In the genomic region with DNA sequence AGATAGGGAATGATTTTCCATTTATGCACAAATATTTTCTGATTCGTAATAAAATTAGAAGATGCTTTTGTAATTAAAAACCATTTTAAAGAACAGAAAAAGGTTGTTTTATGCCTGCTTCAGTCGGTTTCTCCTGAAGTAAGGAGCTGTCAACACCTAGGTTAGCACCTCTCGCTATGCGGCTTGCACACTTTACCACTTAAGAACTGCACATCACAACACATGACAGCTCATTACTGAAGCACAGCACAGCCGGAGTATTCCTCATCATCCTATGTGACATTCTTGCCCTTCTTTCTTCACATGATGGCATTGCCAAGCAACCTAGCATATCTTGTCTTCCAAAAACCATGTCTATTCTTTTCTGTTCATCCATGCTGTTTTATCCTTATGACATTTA, we compare ENCODE assay signal across 30 cellular contexts. TPM values are rescaled to one million over a fixed set of nuclear protein-coding genes. Genes with fewer than 3 reads are reported as not detected.
A peak's percentile ranks its signal among the peaks of the same experiment; 100 is the strongest.
DNase-seq lines count a peak whose midpoint lies in the region; ATAC-seq, FAIRE-seq and TF ChIP-seq lines count a peak whose summit lies in the region.
"Had no signal": no experiment of that assay in that cellular context is flagged by ENCODE, and none has a peak within 500 bp of the region (broad histone marks: within the 10 kb centered on the region; RNA-seq: fewer than 3 reads in every experiment).

No MANE protein-coding gene starts in this region.

- no peak overlapping the region for H3K9ac ChIP-seq in GM12878 (ENCODE audit: control insufficient read depth, insufficient read depth, low read length)
- H3K9ac ChIP-seq: BLaER1 had no signal

- no peak overlapping the region for H3K4me2 ChIP-seq in GM12878 (ENCODE audit: control insufficient read depth, insufficient read depth)
- H3K4me2 ChIP-seq: BLaER1 had no signal

- H3K4me1 Mint-ChIP-seq in effector memory CD8-positive, alpha-beta T cell (ENCODE audit: low read depth in 2 of 2): peaks cover 0 to 5% of the 10 kb centered on the region in 2 donors
- H3K4me1 Mint-ChIP-seq in natural killer cell: peaks cover 0 to 5% of the 10 kb centered on the region in 2 donors

- CTCF ChIA-PET in GM12878 (lab: Yijun Ruan, JAX): interaction anchor here (0.6 to 2.0 kb wide), 5 partner anchors 14 to 331 kb away, joined by 3 to 17 read pairs (median 10); no protein-coding TSS in a partner anchor

- no peaks in the 10 kb centered on the region for H3K9me3 ChIP-seq in GM12878 (replicated peaks; ENCODE audit: control insufficient read depth, insufficient read depth, low read length)
- H3K9me3 ChIP-seq: BE2C had no signal

- H2AFZ ChIP-seq in GM12878 (ENCODE audit: control insufficient read depth, low read depth, low read length): no peak overlapping the region

- ATAC-seq in GM18867 (IDR thresholded peaks at IDR 0.05; ENCODE audit: unreplicated experiment) (peak; percentile 85), GM12878 (no peak), natural killer cell (peak; percentile 54 to 77 (median 62)), foreskin keratinocyte (no peak)
- peak; percentile 48 for ATAC-seq in effector memory CD8-positive, alpha-beta T cell (replicated peaks)

- no peaks in the 10 kb centered on the region for H4K20me1 ChIP-seq in GM12878 (ENCODE audit: control insufficient read depth, insufficient read depth)
- H4K20me1 ChIP-seq: BLaER1 had no signal

- TF ChIP-seq EP300 in GM12878 (IDR thresholded peaks at IDR 0.05; ENCODE audit: borderline replicate concordance in 1 of 2, control insufficient read depth in 1 of 2, low read depth in 2 of 2, low read length in 2 of 2): no peak

- peak; percentile 23 for FAIRE-seq in GM12878 (lab: Jason Lieb, UNC)
- FAIRE-seq: A204.1, GM12892, GM18507 had no signal

- H3K4me1 ChIP-seq in GM12878 (ENCODE audit: control insufficient read depth, insufficient read depth, low read length) (no peaks in the 10 kb centered on the region), foreskin keratinocyte (no peaks in the 10 kb centered on the region)
- H3K4me1 ChIP-seq: BE2C, BLaER1 had no signal

- no peak for TF ChIP-seq CTCF in GM12878 (IDR thresholded peaks at IDR 0.05 in 2 of 3, conservative IDR thresholded peaks at IDR 0.05 in 1 of 3; ENCODE audit: control insufficient read depth in 2 of 3, extremely low read depth in 1 of 3, insufficient read depth in 1 of 3, low read depth in 3 of 3, low read length in 3 of 3)
- no peak for TF ChIP-seq CTCF in natural killer cell (IDR thresholded peaks at IDR 0.05)
- no peak for TF ChIP-seq CTCF in foreskin keratinocyte (conservative IDR thresholded peaks at IDR 0.05)

- no peak overlapping the region for H3K27ac ChIP-seq in GM12878 (ENCODE audit: control insufficient read depth, insufficient read depth)
- H3K27ac ChIP-seq in foreskin keratinocyte: no peak overlapping the region
- H3K27ac ChIP-seq: BLaER1 had no signal

- H3K4me3 ChIP-seq in GM12878: no peak overlapping the region
- H3K4me3 ChIP-seq: BLaER1 had no signal

- intact Hi-C loops in GM12878 (cut with micrococcal nuclease; ENCODE audit: unreplicated experiment) (no loop called here), natural killer cell (cut with micrococcal nuclease) (no loop called here)

- H3K27me3 ChIP-seq in GM12878 (replicated peaks in 1 of 2; ENCODE audit: control insufficient read depth in 2 of 2, insufficient read depth in 2 of 2, low read length in 1 of 2): peaks cover 0 to 2% of the 10 kb centered on the region in 2 experiments; a peak in 2 of 4 replicates
- H3K27me3 ChIP-seq in foreskin keratinocyte: peaks cover 93% of the 10 kb centered on the region
- H3K27me3 ChIP-seq: BLaER1 had no signal

- no peak overlapping the region for H3K4me3 Mint-ChIP-seq in effector memory CD8-positive, alpha-beta T cell
- H3K4me3 Mint-ChIP-seq in natural killer cell: no peak overlapping the region
- H3K4me3 Mint-ChIP-seq: CD14-positive monocyte; CD4-positive, alpha-beta memory T cell; CD4-positive, CD25-positive, alpha-beta regulatory T cell; CD8-positive, alpha-beta memory T cell had no signal

- POLR2A ChIA-PET in GM12878 (lab: Charles Lee): interaction anchor here (1.1 kb wide), 1 partner anchor 42 kb away, joined by 4 read pairs; no protein-coding TSS in a partner anchor

- RAD21 ChIA-PET in GM12878 (lab: Charles Lee; ENCODE audit: unreplicated experiment): interaction anchor here (0.8 to 2.2 kb wide), 5 partner anchors 46 to 324 kb away, joined by 3 to 17 read pairs (median 4); no protein-coding TSS in a partner anchor

- TF ChIP-seq POLR2A in GM12878 (IDR thresholded peaks at IDR 0.05; ENCODE audit: low read depth, low read length): no peak

- no TSS peak for BruUV-seq in GM12878 (replicated peaks; lab: Mats Ljungman, UMichigan)

- H3K36me3 Mint-ChIP-seq in effector memory CD8-positive, alpha-beta T cell (ENCODE audit: insufficient read depth): no peaks in the 10 kb centered on the region
- no peaks in the 10 kb centered on the region for H3K36me3 Mint-ChIP-seq in natural killer cell
- H3K36me3 Mint-ChIP-seq: CD4-positive, alpha-beta memory T cell; CD4-positive, CD25-positive, alpha-beta regulatory T cell; CD8-positive, alpha-beta memory T cell had no signal

- SMC1A ChIA-PET in GM12878 (lab: Charles Lee; ENCODE audit: uncharacterized antibody, unreplicated experiment): interaction anchor here (0.8 to 6.5 kb wide), 5 partner anchors 8 to 1119 kb away, joined by 3 to 57 read pairs (median 6); no protein-coding TSS in a partner anchor

- H3K36me3 ChIP-seq in GM12878 (ENCODE audit: control insufficient read depth in 2 of 2, insufficient read depth in 2 of 2, low read length in 1 of 2): no peaks in the 10 kb centered on the region
- H3K36me3 ChIP-seq: BE2C, BLaER1 had no signal

- peaks cover 21 to 25% of the 10 kb centered on the region in 2 donors for H3K27me3 Mint-ChIP-seq in effector memory CD8-positive, alpha-beta T cell
- peaks cover 12 to 23% of the 10 kb centered on the region in 2 donors for H3K27me3 Mint-ChIP-seq in natural killer cell (ENCODE audit: low read depth in 2 of 2)

- no peaks in the 10 kb centered on the region for H3K79me2 ChIP-seq in GM12878 (ENCODE audit: control insufficient read depth, insufficient read depth, low read length)

- no peaks in the 10 kb centered on the region for H3K9me3 Mint-ChIP-seq in effector memory CD8-positive, alpha-beta T cell
- H3K9me3 Mint-ChIP-seq in natural killer cell: no peaks in the 10 kb centered on the region
- H3K9me3 Mint-ChIP-seq: CD4-positive, alpha-beta memory T cell had no signal

- 73% methylated on average over 5 of the region's 5 CpGs for WGBS in GM12878 (ENCODE audit: insufficient coverage, insufficient replicate concordance, low lambda C conversion rate, missing lambda C conversion rate)

- no peak for TF ChIP-seq RAD21 in GM12878 (IDR thresholded peaks at IDR 0.05; ENCODE audit: insufficient read depth, low read depth, low read length)

- in situ Hi-C loops in GM12878 (cut with MboI): no loop called here

- DNase-seq in GM12878 (ENCODE audit: low read depth, low spot score) (no peak), natural killer cell (no peak), foreskin keratinocyte (no peak), NCI-H1436 treated with DMSO at 0.1 percent for 48 hours (lab: John Stamatoyannopoulos, UW) (no peak), NCI-H1105 (lab: John Stamatoyannopoulos, UW) (no peak)
- DNase-seq in effector memory CD8-positive, alpha-beta T cell: peak in 1 of 3 experiments; percentile 12
- DNase-seq in activated effector memory CD4-positive, alpha-beta T cell treated with Interleukin-2 at 50 U/mL for 16 hours: no peak
- DNase-seq: 8988T; ACHN; BE2C; C1 segment of cervical spinal cord; CD4-positive, alpha-beta memory T cell; CD4-positive, CD25-positive, alpha-beta regulatory T cell; CD8-positive, alpha-beta memory T cell; COR-L47; DMS 273 treated with DMSO at 0.1 percent for 48 hours; DMS153; DMS53; DMS79; DND-41; EL; GF-D8 had no signal

- no peak overlapping the region for H3K27ac Mint-ChIP-seq in effector memory CD8-positive, alpha-beta T cell
- H3K27ac Mint-ChIP-seq in natural killer cell: no peak overlapping the region
- H3K27ac Mint-ChIP-seq: CD14-positive monocyte; CD4-positive, alpha-beta memory T cell; CD4-positive, CD25-positive, alpha-beta regulatory T cell; CD8-positive, alpha-beta memory T cell had no signal

RNA-seq across cellular contexts. Expression of gene WIF1, which starts 5.4 kb away (rescaled TPM):
- not detected in 2 replicates for total RNA-seq in GM12878 (2013; cell fraction: nucleolus; rRNA removed)
- total RNA-seq in GM12878 (2014; rRNA removed): not detected in 2 replicates
- not detected in 2 replicates for total RNA-seq in GM12878 (2014; rRNA removed; fragmentation: Illumina TruSeq; extraction: Trizol)
- not detected in 2 replicates for total RNA-seq in GM12878 (2021)
- polyA plus RNA-seq in GM12878 (2011; ENCODE audit: low read depth): 0.10 TPM
- not detected in 2 replicates for polyA plus RNA-seq in GM12878 (2011; rRNA removed)
- polyA plus RNA-seq in GM12878 (2011; cell fraction: cytosol; rRNA removed): 0.03 TPM in 2 replicates
- not detected in 2 replicates for polyA plus RNA-seq in GM12878 (2011; cell fraction: nucleus; rRNA removed)
- 0.10 and 0.11 TPM in 2 replicates for polyA plus RNA-seq in GM12878 (2012)
- polyA plus RNA-seq in GM12878 (2014; fragmentation: Illumina TruSeq; extraction: Trizol): 0.04 TPM in 1 of 2 replicates, not detected in the other
- under 1 TPM in 1 of 2 experiments, not detected in 1; 0.05 TPM for polyA plus RNA-seq in GM12878 (2014; fragmentation: Nextera tagmentation; extraction: Ambion mirVana)
- 0.05 TPM in 1 of 2 replicates, not detected in the other for polyA plus RNA-seq in GM12878 (2014; rRNA removed)
- not detected for polyA plus RNA-seq in GM12878 (2016; fragmentation: Nextera tagmentation; extraction: Ambion mirVana)
- polyA minus RNA-seq in GM12878 (2011; rRNA and poly(A)+ RNA removed): not detected in 2 replicates
- not detected in 2 replicates for polyA minus RNA-seq in GM12878 (2011; cell fraction: cytosol; rRNA and poly(A)+ RNA removed)
- polyA minus RNA-seq in GM12878 (2011; cell fraction: nucleus; rRNA and poly(A)+ RNA removed): not detected in 2 replicates
- total RNA-seq in natural killer cell: not detected
- not detected in 2 replicates for total RNA-seq in foreskin keratinocyte
- polyA plus RNA-seq in foreskin keratinocyte: not detected in 2 replicates
- total RNA-seq: A673; CD4-positive, alpha-beta memory T cell; CD4-positive, CD25-positive, alpha-beta regulatory T cell; CD8-positive, alpha-beta memory T cell had no signal
- polyA plus RNA-seq: AG04450; CD14-positive monocyte; CD4-positive, alpha-beta memory T cell; CD4-positive, CD25-positive, alpha-beta regulatory T cell; CD8-positive, alpha-beta memory T cell had no signal

RNA-seq across cellular contexts. Expression of gene LEMD3, which starts 42.9 kb away (rescaled TPM):
- total RNA-seq in GM12878 (2013; cell fraction: nucleolus; rRNA removed): 71.8 and 93.9 TPM in 2 replicates
- total RNA-seq in GM12878 (2014; rRNA removed) (23.8 and 24.8 TPM in 2 replicates), GM12878 (2014; rRNA removed; fragmentation: Illumina TruSeq; extraction: Trizol) (19.4 and 19.6 TPM in 2 replicates), GM12878 (2021) (23.6 and 26.0 TPM in 2 replicates), natural killer cell (10 to 100 TPM; 67.3 to 76.2 (median 71.1) TPM), foreskin keratinocyte (22.8 and 23.6 TPM in 2 replicates)
- 4.1 TPM for polyA plus RNA-seq in GM12878 (2011; ENCODE audit: low read depth)
- polyA plus RNA-seq in GM12878 (2011; rRNA removed) (21.3 and 29.5 TPM in 2 replicates), GM12878 (2014; fragmentation: Illumina TruSeq; extraction: Trizol) (17.7 and 31.1 TPM in 2 replicates), GM12878 (2014; fragmentation: Nextera tagmentation; extraction: Ambion mirVana) (1 to 10 TPM; 7.5 to 9.0 TPM), GM12878 (2014; rRNA removed) (12.0 and 17.8 TPM in 2 replicates), GM12878 (2016; fragmentation: Nextera tagmentation; extraction: Ambion mirVana) (10 to 100 TPM; 14.6 to 15.4 TPM), foreskin keratinocyte (4.2 and 4.7 TPM in 2 replicates)
- 6.5 and 7.0 TPM in 2 replicates for polyA plus RNA-seq in GM12878 (2011; cell fraction: cytosol; rRNA removed)
- polyA plus RNA-seq in GM12878 (2011; cell fraction: nucleus; rRNA removed): 20.1 and 23.8 TPM in 2 replicates
- 9.3 and 13.1 TPM in 2 replicates for polyA plus RNA-seq in GM12878 (2012)
- 13.5 and 14.3 TPM in 2 replicates for polyA minus RNA-seq in GM12878 (2011; rRNA and poly(A)+ RNA removed)
- polyA minus RNA-seq in GM12878 (2011; cell fraction: cytosol; rRNA and poly(A)+ RNA removed): 4.9 and 7.5 TPM in 2 replicates
- 28.7 and 46.6 TPM in 2 replicates for polyA minus RNA-seq in GM12878 (2011; cell fraction: nucleus; rRNA and poly(A)+ RNA removed)

Comparison
In these comparisons a context has a peak if more than half of its experiments do, and no peak if none do; other contexts are left out.
1. ATAC-seq: peak in GM18867 (single experiment), effector memory CD8-positive, alpha-beta T cell (single experiment) and natural killer cell (3 of 3); none in GM12878 (single experiment) and foreskin keratinocyte (single experiment).